In genomic region chr4:102807345-102807744, GRCh38 we compare ENCODE assay signal across 14 cellular contexts. TPM values are rescaled to one million over a fixed set of nuclear protein-coding genes. Genes with fewer than 3 reads are reported as not detected.
DNase-seq lines count a peak whose midpoint lies in the region; ATAC-seq and TF ChIP-seq lines count a peak whose summit lies in the region.
"Had no signal": no experiment of that assay in that cellular context is flagged by ENCODE, and none has a peak within 500 bp of the region (broad histone marks: within the 10 kb centered on the region; RNA-seq: fewer than 3 reads in every experiment).

No MANE protein-coding gene starts in this region.

- peaks cover 81% of the 10 kb centered on the region for H4K20me1 ChIP-seq in OCI-LY3 (ENCODE audit: insufficient read depth, low read length)

- TF ChIP-seq CTCF in OCI-LY3 (IDR thresholded peaks at IDR 0.05; ENCODE audit: low read depth, low read length) = no peak
- TF ChIP-seq CTCF in gastrocnemius medialis (IDR thresholded peaks at IDR 0.05 in 4 of 5, conservative IDR thresholded peaks at IDR 0.05 in 1 of 5) = no peak
- TF ChIP-seq CTCF in upper lobe of right lung (IDR thresholded peaks at IDR 0.05) = no peak
- no peak for TF ChIP-seq CTCF in ovary (IDR thresholded peaks at IDR 0.05)

- in situ Hi-C loops in gastrocnemius medialis (cut with MboI; ENCODE audit: low sequenced_read_pairs in 4 of 4) = no loop called here

- H3K27ac ChIP-seq in OCI-LY3 (ENCODE audit: low read length) = peak overlapping the region; percentile 9
- H3K27ac ChIP-seq in gastrocnemius medialis = peak overlapping the region; percentile 29 to 72 (median 66)
- no peak overlapping the region for H3K27ac ChIP-seq in upper lobe of right lung
- H3K27ac ChIP-seq in ovary = no peak overlapping the region

- H3K4me3 Mint-ChIP-seq in activated naive CD8-positive, alpha-beta T cell treated with anti-CD3 and anti-CD28 coated beads, Interleukin-2, amount 50 U/mL, for 24 hours = no peak overlapping the region
- H3K4me3 Mint-ChIP-seq: CD8-positive, alpha-beta memory T cell; H9 had no signal

- TF ChIP-seq EP300 in ovary (IDR thresholded peaks at IDR 0.05) = no peak

- TF ChIP-seq POLR2A in gastrocnemius medialis (IDR thresholded peaks at IDR 0.05) (no peak), ovary (IDR thresholded peaks at IDR 0.05) (no peak)

- no peak overlapping the region for H3K27ac Mint-ChIP-seq in activated naive CD8-positive, alpha-beta T cell treated with anti-CD3 and anti-CD28 coated beads, Interleukin-2, amount 50 U/mL, for 24 hours
- H3K27ac Mint-ChIP-seq: H9 had no signal

- H3K9ac ChIP-seq in OCI-LY3 (ENCODE audit: low read length) = no peak overlapping the region

- H3K36me3 Mint-ChIP-seq in activated naive CD8-positive, alpha-beta T cell treated with anti-CD3 and anti-CD28 coated beads, Interleukin-2, amount 50 U/mL, for 24 hours (ENCODE audit: low read depth) = peaks cover 80% of the 10 kb centered on the region

- peaks cover 100% of the 10 kb centered on the region for H3K79me2 ChIP-seq in OCI-LY3 (ENCODE audit: low read length)

- H3K4me1 ChIP-seq in OCI-LY3 (ENCODE audit: low read length) (peaks cover 36% of the 10 kb centered on the region), gastrocnemius medialis (peaks cover 61 to 71% of the 10 kb centered on the region in 2 donors), upper lobe of right lung (peaks cover 29% of the 10 kb centered on the region), ovary (ENCODE audit: insufficient read depth) (peaks cover 6% of the 10 kb centered on the region)

- no peak for DNase-seq in gastrocnemius medialis
- DNase-seq in activated naive CD8-positive, alpha-beta T cell treated with anti-CD3 and anti-CD28 coated beads, Interleukin-2, amount 50 U/mL, for 24 hours = no peak
- DNase-seq in upper lobe of right lung = no peak
- DNase-seq in ovary = no peak
- DNase-seq: activated CD4-positive, alpha-beta T cell treated with anti-CD3 and anti-CD28 coated beads, Interleukin-2, amount 50 U/mL, for 48 hours; CD8-positive, alpha-beta memory T cell; erythroblast; H9; mucosa of descending colon; NCI-H1436 had no signal

- ATAC-seq in GM18873 (IDR thresholded peaks at IDR 0.05; ENCODE audit: low FRiP score, unreplicated experiment) (peak; percentile 51), GM21786 (IDR thresholded peaks at IDR 0.05; ENCODE audit: unreplicated experiment) (peak; percentile 56), gastrocnemius medialis (no peak), upper lobe of right lung (no peak)
- no peak for ATAC-seq in activated naive CD8-positive, alpha-beta T cell treated with anti-CD3 and anti-CD28 coated beads, Interleukin-2, amount 50 U/mL, for 24 hours
- ATAC-seq: mucosa of descending colon had no signal

- peaks cover 71% of the 10 kb centered on the region for H3K4me1 Mint-ChIP-seq in activated naive CD8-positive, alpha-beta T cell treated with anti-CD3 and anti-CD28 coated beads, Interleukin-2, amount 50 U/mL, for 24 hours

- intact Hi-C loops in gastrocnemius medialis (cut with DNase I; ENCODE audit: low total_unique reads) = no loop called here
- intact Hi-C loops in upper lobe of right lung (cut with DNase I) = no loop called here
- intact Hi-C loops in ovary (cut with DNase I) = no loop called here

- no peaks in the 10 kb centered on the region for H3K27me3 ChIP-seq in OCI-LY3 (ENCODE audit: low read depth, low read length)
- no peaks in the 10 kb centered on the region for H3K27me3 ChIP-seq in gastrocnemius medialis
- H3K27me3 ChIP-seq in upper lobe of right lung = no peaks in the 10 kb centered on the region
- H3K27me3 ChIP-seq in ovary = no peaks in the 10 kb centered on the region

- H3K4me2 ChIP-seq in OCI-LY3 (ENCODE audit: low read length) = peak overlapping the region; percentile 15; the same call in 1 of the 2 replicates

- H3K4me3 ChIP-seq in OCI-LY3 (ENCODE audit: low read length) (no peak overlapping the region), gastrocnemius medialis (no peak overlapping the region), upper lobe of right lung (no peak overlapping the region), ovary (no peak overlapping the region)
- H3K4me3 ChIP-seq: mucosa of descending colon had no signal

- H3K27me3 Mint-ChIP-seq in activated naive CD8-positive, alpha-beta T cell treated with anti-CD3 and anti-CD28 coated beads, Interleukin-2, amount 50 U/mL, for 24 hours = no peaks in the 10 kb centered on the region

- no peaks in the 10 kb centered on the region for H3K9me3 ChIP-seq in OCI-LY3 (ENCODE audit: insufficient read depth, low read length)
- H3K9me3 ChIP-seq in gastrocnemius medialis = no peaks in the 10 kb centered on the region
- no peaks in the 10 kb centered on the region for H3K9me3 ChIP-seq in upper lobe of right lung
- H3K9me3 ChIP-seq in ovary = no peaks in the 10 kb centered on the region
- H3K9me3 ChIP-seq: mucosa of descending colon had no signal

- no peak overlapping the region for H2AFZ ChIP-seq in OCI-LY3 (ENCODE audit: low read depth, low read length)

- H3K36me3 ChIP-seq in OCI-LY3 (replicated peaks; ENCODE audit: low read depth, low read length) (peaks cover 59% of the 10 kb centered on the region), gastrocnemius medialis (peaks cover 0 to 35% of the 10 kb centered on the region in 2 donors), upper lobe of right lung (peaks cover 74% of the 10 kb centered on the region), ovary (no peaks in the 10 kb centered on the region)

- H3K9me3 Mint-ChIP-seq in activated naive CD8-positive, alpha-beta T cell treated with anti-CD3 and anti-CD28 coated beads, Interleukin-2, amount 50 U/mL, for 24 hours = no peaks in the 10 kb centered on the region
- H3K9me3 Mint-ChIP-seq: activated T-helper 2 cell treated with anti-CD3 and anti-CD28 coated beads, Interferon-gamma antibody, Interleukin-2, Interleukin-4, amounts not matched to agents 10 μg/mL and 5 μg/mL and 100 μg/mL, durations not matched to agents 14 hours and 24 hours and 36 hours; CD8-positive, alpha-beta memory T cell; H9 had no signal

- WGBS in ovary, 3 donors = 63 to 74% (median 67%) methylated on average over 1 of the region's 1 CpG

RNA-seq across cellular contexts. Expression of gene UBE2D3, which starts 20.0 kb away (rescaled TPM):
- 100 to 1,000 TPM; 350 to 562 (median 392) TPM for total RNA-seq in gastrocnemius medialis
- total RNA-seq in upper lobe of right lung = 279 TPM
- total RNA-seq in ovary = 100 to 1,000 TPM; 211 to 336 (median 258) TPM
- polyA plus RNA-seq in ovary = 100 to 1,000 TPM; 163 to 347 TPM

RNA-seq across cellular contexts. Expression of gene MANBA, which starts 46.6 kb away (rescaled TPM):
- 10 to 100 TPM in 3 of 4 donors, 1 to 10 TPM in 1; 8.9 to 15.5 (median 12.6) TPM for total RNA-seq in gastrocnemius medialis
- total RNA-seq in upper lobe of right lung = 56.0 TPM
- 10 to 100 TPM; 21.9 to 30.1 (median 24.5) TPM for total RNA-seq in ovary
- 10 to 100 TPM; 15.6 to 32.7 TPM for polyA plus RNA-seq in ovary

Comparison
In these comparisons a context has a peak if more than half of its experiments do, and no peak if none do; other contexts are left out.
1. ATAC-seq: peak in GM18873 (single experiment) and GM21786 (single experiment); none in gastrocnemius medialis (0 of 2), activated naive CD8-positive, alpha-beta T cell treated with anti-CD3 and anti-CD28 coated beads, Interleukin-2, amount 50 U/mL, for 24 hours (single experiment) and upper lobe of right lung (single experiment).
2. H3K27ac ChIP-seq: peak in OCI-LY3 (single experiment) and gastrocnemius medialis (4 of 4); none in upper lobe of right lung (single experiment) and ovary (0 of 2).